In genomic region chr21:16070207-16070651, GRCh38 we compare ENCODE assay signal across 14 cellular contexts.
DNase-seq lines count a peak whose midpoint lies in the region; ATAC-seq, FAIRE-seq and TF ChIP-seq lines count a peak whose summit lies in the region.
"Had no signal": no experiment of that assay in that cellular context is flagged by ENCODE, and none has a peak within 500 bp of the region (broad histone marks: within the 10 kb centered on the region; RNA-seq: fewer than 3 reads in every experiment).

No MANE protein-coding gene starts in this region.

- CTCF ChIA-PET in AG04449 (lab: Yijun Ruan, JAX) = interaction anchor here (1.0 to 5.9 kb wide), 4 partner anchors 8 to 46 kb away, joined by 3 to 47 read pairs (median 4); no protein-coding TSS in a partner anchor
- CTCF ChIA-PET in Calu3 (lab: Charles Lee) = no interaction called here
- CTCF ChIA-PET in HepG2 (lab: Yijun Ruan, JAX; ENCODE audit: low intra/inter-chr PET ratio, low total read pairs) = no interaction called here

- H3K36me3 Mint-ChIP-seq in Calu3 (ENCODE audit: insufficient read depth, unreplicated experiment) = no peaks in the 10 kb centered on the region
- H3K36me3 Mint-ChIP-seq: CD4-positive, CD25-positive, alpha-beta regulatory T cell; stimulated activated effector memory CD8-positive, alpha-beta T cell treated with anti-CD3 and anti-CD28 coated beads, Interleukin-12 subunit alpha, Interleukin-12 subunit beta, amount 100 ng/mL, for 72 hours had no signal

- no peak for TF ChIP-seq RAD21 in HepG2 (CRISPR knock-in tag; IDR thresholded peaks at IDR 0.05)

- peaks cover 3% of the 10 kb centered on the region for H3K4me1 ChIP-seq in hepatocyte (ENCODE audit: insufficient read depth)
- no peaks in the 10 kb centered on the region for H3K4me1 ChIP-seq in HepG2 (ENCODE audit: insufficient read depth, low read length)
- H3K4me1 ChIP-seq: left ventricle myocardium inferior had no signal

- TF ChIP-seq EP300 in HepG2 (IDR thresholded peaks at IDR 0.05; ENCODE audit: low read depth in 2 of 2, low read length in 2 of 2) (no peak), HepG2 (CRISPR knock-in tag; IDR thresholded peaks at IDR 0.05; ENCODE audit: borderline replicate concordance) (no peak)

- no peak for FAIRE-seq in HepG2 (lab: Jason Lieb, UNC)

- POLR2A ChIA-PET in AG04449 (lab: Yijun Ruan, JAX) (interaction anchor here (0.6 kb wide), 1 partner anchor 115 kb away, joined by 4 read pairs; no protein-coding TSS in a partner anchor), HepG2 (lab: Yijun Ruan, JAX) (no interaction called here)

- H3K4me3 ChIP-seq in AG04449 (ENCODE audit: low read depth, low read length) = peak overlapping the region; percentile 59
- H3K4me3 ChIP-seq in astrocyte of the spinal cord (ENCODE audit: low read depth, low read length) = peak overlapping the region; percentile 44
- no peak overlapping the region for H3K4me3 ChIP-seq in hepatocyte
- H3K4me3 ChIP-seq in HepG2 (replicated peaks in 1 of 3; ENCODE audit: insufficient read depth in 1 of 3, low read depth in 2 of 3, low read length in 3 of 3) = no peak overlapping the region
- H3K4me3 ChIP-seq: smooth muscle cell had no signal

- H3K9me3 ChIP-seq in hepatocyte (ENCODE audit: low read depth) = no peaks in the 10 kb centered on the region
- H3K9me3 ChIP-seq in HepG2 (ENCODE audit: low read length) = no peaks in the 10 kb centered on the region

- H3K4me1 Mint-ChIP-seq in Calu3 (ENCODE audit: low read depth, unreplicated experiment) = no peaks in the 10 kb centered on the region
- H3K4me1 Mint-ChIP-seq: CD4-positive, CD25-positive, alpha-beta regulatory T cell; stimulated activated effector memory CD8-positive, alpha-beta T cell treated with anti-CD3 and anti-CD28 coated beads, Interleukin-12 subunit alpha, Interleukin-12 subunit beta, amount 100 ng/mL, for 72 hours had no signal

- no peaks in the 10 kb centered on the region for H3K27me3 Mint-ChIP-seq in Calu3 (ENCODE audit: unreplicated experiment)
- H3K27me3 Mint-ChIP-seq: CD4-positive, CD25-positive, alpha-beta regulatory T cell had no signal

- H3K27me3 ChIP-seq in hepatocyte (no peaks in the 10 kb centered on the region), HepG2 (ENCODE audit: control insufficient read depth in 1 of 2, insufficient read depth in 2 of 2, low read length in 2 of 2) (no peaks in the 10 kb centered on the region)

- H3K27ac Mint-ChIP-seq in Calu3 (ENCODE audit: unreplicated experiment) = no peak overlapping the region
- H3K27ac Mint-ChIP-seq: CD4-positive, CD25-positive, alpha-beta regulatory T cell; stimulated activated effector memory CD8-positive, alpha-beta T cell treated with anti-CD3 and anti-CD28 coated beads, Interleukin-12 subunit alpha, Interleukin-12 subunit beta, amount 100 ng/mL, for 72 hours had no signal

- WGBS in hepatocyte (ENCODE audit: low lambda C conversion rate, missing lambda C conversion rate) = 96% methylated on average over 6 of the region's 7 CpGs
- WGBS in HepG2 (ENCODE audit: low lambda C conversion rate) = 72% methylated on average over 6 of the region's 7 CpGs

- BruUV-seq in Calu3 (replicated peaks; lab: Mats Ljungman, UMichigan) = no TSS peak
- BruUV-seq in HepG2 (replicated peaks; lab: Mats Ljungman, UMichigan) = no TSS peak

- no peaks in the 10 kb centered on the region for H3K36me3 ChIP-seq in hepatocyte (replicated peaks; ENCODE audit: insufficient read depth, low read depth)
- H3K36me3 ChIP-seq in HepG2 (replicated peaks in 1 of 2; ENCODE audit: control insufficient read depth in 1 of 2, insufficient read depth in 2 of 2, low read length in 2 of 2) = no peaks in the 10 kb centered on the region
- H3K36me3 ChIP-seq: left ventricle myocardium inferior had no signal

- H3K9me3 Mint-ChIP-seq in Calu3 (ENCODE audit: low read depth, unreplicated experiment) = peaks cover 3% of the 10 kb centered on the region
- H3K9me3 Mint-ChIP-seq: stimulated activated effector memory CD8-positive, alpha-beta T cell treated with anti-CD3 and anti-CD28 coated beads, Interleukin-12 subunit alpha, Interleukin-12 subunit beta, amount 100 ng/mL, for 72 hours had no signal

- TF ChIP-seq POLR2A in erythroblast (IDR thresholded peaks at IDR 0.05; ENCODE audit: low read length) = no peak
- no peak for TF ChIP-seq POLR2A in HepG2 (IDR thresholded peaks at IDR 0.05; ENCODE audit: insufficient read depth in 1 of 2, low read depth in 2 of 2, low read length in 2 of 2)

- no peak overlapping the region for H3K4me2 ChIP-seq in hepatocyte
- no peak overlapping the region for H3K4me2 ChIP-seq in HepG2 (ENCODE audit: low read depth, low read length)
- H3K4me2 ChIP-seq: smooth muscle cell had no signal

- no peaks in the 10 kb centered on the region for H3K79me2 ChIP-seq in hepatocyte
- H3K79me2 ChIP-seq in HepG2 (ENCODE audit: insufficient read depth, low read length) = no peaks in the 10 kb centered on the region

- no peak overlapping the region for H3K4me3 Mint-ChIP-seq in Calu3 (ENCODE audit: low read depth, unreplicated experiment)
- H3K4me3 Mint-ChIP-seq: CD4-positive, CD25-positive, alpha-beta regulatory T cell; stimulated activated effector memory CD8-positive, alpha-beta T cell treated with anti-CD3 and anti-CD28 coated beads, Interleukin-12 subunit alpha, Interleukin-12 subunit beta, amount 100 ng/mL, for 72 hours had no signal

- DNase-seq in AG04449 (ENCODE audit: low read depth, low spot score) = no peak
- DNase-seq in astrocyte of the spinal cord (ENCODE audit: low read depth, low spot score) = peak; percentile 28
- DNase-seq in midbrain (lab: John Stamatoyannopoulos, UW) = peak; percentile 64
- DNase-seq in erythroblast (lab: John Stamatoyannopoulos, UW) = no peak
- no peak for DNase-seq in hepatocyte (ENCODE audit: low spot score)
- no peak for DNase-seq in Calu3
- no peak for DNase-seq in HepG2 (ENCODE audit: low spot score)
- DNase-seq: CD4-positive, CD25-positive, alpha-beta regulatory T cell; effector CD8-positive, alpha-beta T cell; left ventricle myocardium inferior; NCI-H510A had no signal

- no peak; the same call in 2 of the 3 replicates for ATAC-seq in HepG2
- ATAC-seq: stimulated activated effector memory CD8-positive, alpha-beta T cell treated with anti-CD3 and anti-CD28 coated beads, Interleukin-12 subunit alpha, Interleukin-12 subunit beta, amount 100 ng/mL, for 72 hours had no signal

- intact Hi-C loops in Calu3 (cut with micrococcal nuclease; ENCODE audit: unreplicated experiment) = no loop called here
- intact Hi-C loops in HepG2 (cut with micrococcal nuclease; ENCODE audit: unreplicated experiment) = no loop called here

- H3K27ac ChIP-seq in hepatocyte = no peak overlapping the region
- no peak overlapping the region for H3K27ac ChIP-seq in HepG2 (ENCODE audit: extremely low read length, insufficient read depth, low read length)
- H3K27ac ChIP-seq: left ventricle myocardium inferior had no signal

- no peak overlapping the region for H3K9ac ChIP-seq in HepG2 (ENCODE audit: insufficient read depth, low read depth, low read length)

- H4K20me1 ChIP-seq in hepatocyte (ENCODE audit: insufficient read depth, poor library complexity, severe bottlenecking) = no peaks in the 10 kb centered on the region
- H4K20me1 ChIP-seq in HepG2 (ENCODE audit: insufficient read depth, low read length) = no peaks in the 10 kb centered on the region

- H3K9me2 ChIP-seq in hepatocyte (replicated peaks; ENCODE audit: insufficient read depth) = no peaks in the 10 kb centered on the region

- TF ChIP-seq CTCF in AG04449 (IDR thresholded peaks at IDR 0.05; ENCODE audit: insufficient read depth, low read length, missing control alignments) (peak; percentile 22), LNCAP (IDR thresholded peaks at IDR 0.05) (peak; percentile 27; the same call in 1 of the 2 replicates), astrocyte of the spinal cord (IDR thresholded peaks at IDR 0.05; ENCODE audit: low read depth, low read length) (peak; percentile 19), hepatocyte (IDR thresholded peaks at IDR 0.05; ENCODE audit: poor library complexity) (no peak), Calu3 (IDR thresholded peaks at IDR 0.05; ENCODE audit: unreplicated experiment) (no peak), HepG2 (CRISPR knock-in tag; IDR thresholded peaks at IDR 0.05) (no peak)

- in situ Hi-C loops in astrocyte of the spinal cord (cut with HindIII; ENCODE audit: low sequenced_read_pairs) (no loop called here), HepG2 (cut with HindIII; ENCODE audit: extremely low pct_ligation_motif_present, low pct_unique_long_range_greater_than_20kb) (no loop called here)

- H2AFZ ChIP-seq in hepatocyte (no peak overlapping the region), HepG2 (ENCODE audit: low read length) (no peak overlapping the region)

TF ChIP-seq in HepG2, 621 proteins besides CTCF, POLR2A, EP300 and RAD21:
- no peak for TF ChIP-seq RNF219 (CRISPR knock-in tag; IDR thresholded peaks at IDR 0.05)
- TF ChIP-seq PHF20 (CRISPR knock-in tag; IDR thresholded peaks at IDR 0.05) = no peak
- no peak for TF ChIP-seq MED8 (CRISPR knock-in tag; IDR thresholded peaks at IDR 0.05; ENCODE audit: insufficient replicate concordance)
- no peak for TF ChIP-seq MLLT10 (CRISPR knock-in tag; IDR thresholded peaks at IDR 0.05)
- no peak for TF ChIP-seq ZFP62 (CRISPR knock-in tag; IDR thresholded peaks at IDR 0.05)
- TF ChIP-seq CHD2 (IDR thresholded peaks at IDR 0.05; ENCODE audit: low read depth, low read length) = no peak

Comparison
In these comparisons a context has a peak if more than half of its experiments do, and no peak if none do; other contexts are left out.
1. DNase-seq: peak in astrocyte of the spinal cord (single experiment) and midbrain (single experiment); none in AG04449 (single experiment), erythroblast (0 of 2), hepatocyte (single experiment), Calu3 (single experiment) and HepG2 (single experiment).
2. H3K4me3 ChIP-seq: peak in AG04449 (single experiment) and astrocyte of the spinal cord (single experiment); none in hepatocyte (single experiment) and HepG2 (0 of 3).
3. CTCF ChIP-seq: peak in AG04449 (single experiment), LNCAP (single experiment) and astrocyte of the spinal cord (single experiment); none in hepatocyte (single experiment), Calu3 (single experiment) and HepG2 (single experiment).